ENCODE assay signal across 1 cellular context in genomic region chr7:94701555-94701973, GRCh38.
TF ChIP-seq lines count a peak whose summit lies in the region.

No MANE protein-coding gene starts in this region.

TF ChIP-seq in HepG2, 621 proteins besides CTCF, POLR2A, EP300 and RAD21 (continued from another document and continues in another):
- no peak for TF ChIP-seq ZNF446 (CRISPR knock-in tag; IDR thresholded peaks at IDR 0.05)
- no peak; the same call in 1 of the 2 replicates for TF ChIP-seq ERF (CRISPR knock-in tag; IDR thresholded peaks at IDR 0.05)
- TF ChIP-seq SP140L (CRISPR knock-in tag; IDR thresholded peaks at IDR 0.05; ENCODE audit: borderline replicate concordance) = no peak
- TF ChIP-seq KMT2B (CRISPR knock-in tag; IDR thresholded peaks at IDR 0.05) = no peak
- no peak for TF ChIP-seq NR1H2 (CRISPR knock-in tag; IDR thresholded peaks at IDR 0.05; ENCODE audit: borderline replicate concordance, low read depth)
- no peak for TF ChIP-seq CHCHD3 (CRISPR knock-in tag; IDR thresholded peaks at IDR 0.05)
- no peak for TF ChIP-seq ZNF276 (CRISPR knock-in tag; IDR thresholded peaks at IDR 0.05; ENCODE audit: low read depth)
- TF ChIP-seq NFIB (CRISPR knock-in tag; IDR thresholded peaks at IDR 0.05; ENCODE audit: borderline replicate concordance) = no peak
- TF ChIP-seq DDIT3 (CRISPR knock-in tag; IDR thresholded peaks at IDR 0.05) = no peak
- no peak for TF ChIP-seq DZIP1 (CRISPR knock-in tag; IDR thresholded peaks at IDR 0.05)
- TF ChIP-seq ZBTB34 (CRISPR knock-in tag; IDR thresholded peaks at IDR 0.05) = peak; percentile 97
- peak; percentile 62; the same call in 1 of the 2 replicates for TF ChIP-seq ZNF710 (CRISPR knock-in tag; IDR thresholded peaks at IDR 0.05; ENCODE audit: borderline replicate concordance)
- no peak for TF ChIP-seq TGIF2 (CRISPR knock-in tag; IDR thresholded peaks at IDR 0.05)
- TF ChIP-seq ZSCAN9 (CRISPR knock-in tag; IDR thresholded peaks at IDR 0.05; ENCODE audit: borderline replicate concordance) = no peak; the same call in 1 of the 2 replicates
- TF ChIP-seq HMGXB4 (CRISPR knock-in tag; IDR thresholded peaks at IDR 0.05; ENCODE audit: borderline replicate concordance in 1 of 2, low read depth in 1 of 2) = no peak
- TF ChIP-seq SRSF4 (IDR thresholded peaks at IDR 0.05; ENCODE audit: low read depth, low read length, poor library complexity, severe bottlenecking) = no peak
- no peak for TF ChIP-seq ONECUT2 (CRISPR knock-in tag; IDR thresholded peaks at IDR 0.05)
- TF ChIP-seq ZNF674 (CRISPR knock-in tag; IDR thresholded peaks at IDR 0.05; ENCODE audit: low read depth) = no peak
- no peak for TF ChIP-seq ZSCAN5A (CRISPR knock-in tag; IDR thresholded peaks at IDR 0.05; ENCODE audit: borderline replicate concordance)
- TF ChIP-seq TRIM24 (CRISPR knock-in tag; IDR thresholded peaks at IDR 0.05) = no peak
- no peak for TF ChIP-seq ZIK1 (CRISPR knock-in tag; IDR thresholded peaks at IDR 0.05; ENCODE audit: borderline replicate concordance, low read depth)
- no peak for TF ChIP-seq SP4 (CRISPR knock-in tag; IDR thresholded peaks at IDR 0.05)
- no peak for TF ChIP-seq PRDM10 (CRISPR knock-in tag; IDR thresholded peaks at IDR 0.05; ENCODE audit: low read depth)
- TF ChIP-seq ZNF691 (CRISPR knock-in tag; IDR thresholded peaks at IDR 0.05; ENCODE audit: borderline replicate concordance, low read depth) = no peak
- 0 out of 2 replicates have a peak, but pooled peaks have one; percentile 30 for TF ChIP-seq THAP11 (CRISPR knock-in tag; IDR thresholded peaks at IDR 0.05)
- peak; percentile 60; the same call in 1 of the 2 replicates for TF ChIP-seq KAT8 (CRISPR knock-in tag; IDR thresholded peaks at IDR 0.05)
- no peak for TF ChIP-seq ZNF557 (CRISPR knock-in tag; IDR thresholded peaks at IDR 0.05)
- TF ChIP-seq REPIN1 (CRISPR knock-in tag; IDR thresholded peaks at IDR 0.05; ENCODE audit: borderline replicate concordance, low read depth) = no peak
- TF ChIP-seq ZNF431 (CRISPR knock-in tag; IDR thresholded peaks at IDR 0.05; ENCODE audit: borderline replicate concordance, low read depth) = no peak
- peak; percentile 92 for TF ChIP-seq GATAD2A (CRISPR knock-in tag; IDR thresholded peaks at IDR 0.05)
- TF ChIP-seq CENPBD1 (CRISPR knock-in tag; IDR thresholded peaks at IDR 0.05; ENCODE audit: borderline replicate concordance, low read depth) = no peak
- no peak for TF ChIP-seq ARNT (IDR thresholded peaks at IDR 0.05)
- no peak for TF ChIP-seq MNT (IDR thresholded peaks at IDR 0.05)
- TF ChIP-seq IRF1 (CRISPR knock-in tag; IDR thresholded peaks at IDR 0.05; ENCODE audit: low read depth) = no peak
